In the genomic region with DNA sequence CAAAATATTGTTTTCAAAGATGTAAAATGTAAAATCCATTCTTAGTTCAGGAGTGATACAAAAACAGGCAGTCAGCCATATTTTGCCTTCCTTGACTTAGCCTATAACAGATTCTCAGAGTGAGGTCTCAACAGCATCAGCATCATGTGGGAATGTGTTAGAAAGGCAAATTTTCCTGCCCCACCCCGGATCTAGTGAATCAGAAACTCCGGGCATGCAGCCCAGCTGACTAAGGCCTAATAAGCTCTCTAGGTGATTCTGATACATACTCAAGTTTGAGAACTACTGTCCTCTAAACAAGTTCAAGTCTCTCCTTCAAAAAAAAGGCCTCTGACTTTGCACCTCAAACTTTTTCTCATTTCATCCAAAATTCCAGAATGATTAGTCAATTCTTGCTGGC, we compare ENCODE assay signal across 13 cellular contexts. TPM values are rescaled to one million over a fixed set of nuclear protein-coding genes. Genes with fewer than 3 reads are reported as not detected.
A peak's percentile ranks its signal among the peaks of the same experiment; 100 is the strongest.
DNase-seq lines count a peak whose midpoint lies in the region; ATAC-seq and TF ChIP-seq lines count a peak whose summit lies in the region.
"Had no signal": no experiment of that assay in that cellular context is flagged by ENCODE, and none has a peak within 500 bp of the region (broad histone marks: within the 10 kb centered on the region; RNA-seq: fewer than 3 reads in every experiment).

No MANE protein-coding gene starts in this region.

- no peaks in the 10 kb centered on the region for H3K27me3 Mint-ChIP-seq in activated T-helper 2 cell treated with anti-CD3 and anti-CD28 coated beads, Interferon-gamma antibody, Interleukin-2, Interleukin-4, amounts not matched to agents 10 μg/mL and 5 μg/mL and 100 μg/mL, durations not matched to agents 14 hours and 24 hours and 36 hours (ENCODE audit: low read depth)

- peak overlapping the region; percentile 42 for H3K9ac ChIP-seq in GM23248
- H3K9ac ChIP-seq in SK-N-SH: peak overlapping the region; percentile 4; the same call in 1 of the 2 replicates

- H3K4me1 Mint-ChIP-seq in activated T-helper 2 cell treated with anti-CD3 and anti-CD28 coated beads, Interferon-gamma antibody, Interleukin-2, Interleukin-4, amounts not matched to agents 10 μg/mL and 5 μg/mL and 100 μg/mL, durations not matched to agents 14 hours and 24 hours and 36 hours (ENCODE audit: low read depth): peaks cover 7% of the 10 kb centered on the region

- no peaks in the 10 kb centered on the region for H3K36me3 Mint-ChIP-seq in activated T-helper 2 cell treated with anti-CD3 and anti-CD28 coated beads, Interferon-gamma antibody, Interleukin-2, Interleukin-4, amounts not matched to agents 10 μg/mL and 5 μg/mL and 100 μg/mL, durations not matched to agents 14 hours and 24 hours and 36 hours (ENCODE audit: low read depth)

- H3K4me1 ChIP-seq in GM23248 (ENCODE audit: insufficient read depth) (peaks cover 35% of the 10 kb centered on the region), SK-N-SH (ENCODE audit: control insufficient read depth in 1 of 2, insufficient read depth in 2 of 2, low read depth in 1 of 2, low read length in 1 of 2) (peaks cover 0 to 28% of the 10 kb centered on the region in 2 experiments; a peak in 1 of 4 replicates)

- H3K27me3 ChIP-seq in GM23248 (replicated peaks; ENCODE audit: insufficient read depth) (no peaks in the 10 kb centered on the region), SK-N-SH (ENCODE audit: insufficient read depth) (no peaks in the 10 kb centered on the region)
- H3K27me3 ChIP-seq: vagina had no signal

- TF ChIP-seq RAD21 in SK-N-SH (IDR thresholded peaks at IDR 0.05; ENCODE audit: low read length): no peak

- in situ Hi-C loops in GM23248 (cut with MboI): no loop called here

- TF ChIP-seq EP300 in SK-N-SH (IDR thresholded peaks at IDR 0.05; ENCODE audit: borderline replicate concordance in 1 of 2, low read depth in 1 of 2, low read length in 1 of 2): peak in 1 of 2 experiments; percentile 53; a peak in 1 of 4 replicates

- 0 to 3% methylated on average over 2 of the region's 2 CpGs for WGBS in GM23248 (ENCODE audit: low coverage in 1 of 2, low lambda C conversion rate in 2 of 2, missing lambda C conversion rate in 2 of 2), 2 experiments
- WGBS in SK-N-SH (ENCODE audit: low lambda C conversion rate): 7% methylated on average over 2 of the region's 2 CpGs

- H3K4me3 Mint-ChIP-seq in activated T-helper 2 cell treated with anti-CD3 and anti-CD28 coated beads, Interferon-gamma antibody, Interleukin-2, Interleukin-4, amounts not matched to agents 10 μg/mL and 5 μg/mL and 100 μg/mL, durations not matched to agents 14 hours and 24 hours and 36 hours (ENCODE audit: low read depth): no peak overlapping the region
- H3K4me3 Mint-ChIP-seq: activated CD8-positive, alpha-beta T cell treated with anti-CD3 and anti-CD28 coated beads, Interleukin-2, amount 10 ng/mL, durations not matched to agents 7 days and 5 days had no signal

- H4K20me1 ChIP-seq in GM23248 (ENCODE audit: insufficient read depth) (no peaks in the 10 kb centered on the region), SK-N-SH (ENCODE audit: insufficient read depth) (no peaks in the 10 kb centered on the region)

- CTCF ChIA-PET in SK-N-SH (lab: Yijun Ruan, JAX): no interaction called here

- H3K79me2 ChIP-seq in GM23248 (ENCODE audit: insufficient read depth): no peaks in the 10 kb centered on the region
- no peaks in the 10 kb centered on the region for H3K79me2 ChIP-seq in SK-N-SH (ENCODE audit: insufficient read depth)

- H3K9me3 Mint-ChIP-seq in activated T-helper 2 cell treated with anti-CD3 and anti-CD28 coated beads, Interferon-gamma antibody, Interleukin-2, Interleukin-4, amounts not matched to agents 10 μg/mL and 5 μg/mL and 100 μg/mL, durations not matched to agents 14 hours and 24 hours and 36 hours: no peaks in the 10 kb centered on the region

- H3K4me2 ChIP-seq in GM23248 (ENCODE audit: unreplicated experiment) (peak overlapping the region; percentile 17), SK-N-SH (peak overlapping the region; percentile 40; the same call in 1 of the 2 replicates)

- ATAC-seq in HG03378 (IDR thresholded peaks at IDR 0.05; ENCODE audit: unreplicated experiment): no peak
- ATAC-seq: activated CD8-positive, alpha-beta T cell treated with anti-CD3 and anti-CD28 coated beads, Interleukin-2, amount 10 ng/mL, durations not matched to agents 7 days and 5 days had no signal

- H2AFZ ChIP-seq in GM23248: no peak overlapping the region
- H2AFZ ChIP-seq in SK-N-SH (ENCODE audit: low read depth): 0 out of 2 replicates have a peak overlapping the region, but pooled peaks have one; percentile 4

- no peaks in the 10 kb centered on the region for H3K9me3 ChIP-seq in GM23248 (ENCODE audit: low read depth)
- no peaks in the 10 kb centered on the region for H3K9me3 ChIP-seq in SK-N-SH
- H3K9me3 ChIP-seq: vagina had no signal

- intact Hi-C loops in activated T-helper 2 cell treated with anti-CD3 and anti-CD28 coated beads, Interferon-gamma antibody, Interleukin-2, Interleukin-4, amounts not matched to agents 10 μg/mL and 5 μg/mL and 100 μg/mL, durations not matched to agents 14 hours and 24 hours and 36 hours (cut with micrococcal nuclease): no loop called here

- DNase-seq in GM23248: peak; percentile 99
- no peak for DNase-seq in SK-N-SH
- DNase-seq in fibroblast of pulmonary artery (ENCODE audit: low read depth): peak; percentile 97
- DNase-seq in retinal pigment epithelial cell (ENCODE audit: low read depth): peak; percentile 97
- no peak for DNase-seq in activated T-helper 2 cell treated with anti-CD3 and anti-CD28 coated beads, Interferon-gamma antibody, Interleukin-2, Interleukin-4, amounts not matched to agents 10 μg/mL and 5 μg/mL and 100 μg/mL, durations not matched to agents 14 hours and 24 hours and 36 hours (ENCODE audit: low spot score)
- DNase-seq in NCI-H1092 (lab: John Stamatoyannopoulos, UW): no peak
- DNase-seq in OCI-M1 (lab: John Stamatoyannopoulos, UW): no peak
- DNase-seq: activated CD8-positive, alpha-beta T cell treated with anti-CD3 and anti-CD28 coated beads, Interleukin-2, amount 10 ng/mL, durations not matched to agents 7 days and 5 days; cerebellar nuclear complex; NCI-H1436 had no signal

- H3K36me3 ChIP-seq in GM23248 (ENCODE audit: low read depth) (no peaks in the 10 kb centered on the region), SK-N-SH (replicated peaks in 1 of 2; ENCODE audit: control insufficient read depth in 1 of 2, insufficient read depth in 2 of 2, low read length in 1 of 2) (no peaks in the 10 kb centered on the region)
- H3K36me3 ChIP-seq: vagina had no signal

- H3K27ac ChIP-seq in GM23248 (peak overlapping the region; percentile 82), SK-N-SH (ENCODE audit: low read depth in 2 of 2, low read length in 1 of 2) (peak overlapping the region; percentile 20 to 89; a peak in 3 of 4 replicates)
- H3K27ac ChIP-seq: SK-N-MC, vagina had no signal

- POLR2A ChIA-PET in SK-N-SH (lab: Yijun Ruan, JAX): no interaction called here

- no peak overlapping the region for H3K27ac Mint-ChIP-seq in activated T-helper 2 cell treated with anti-CD3 and anti-CD28 coated beads, Interferon-gamma antibody, Interleukin-2, Interleukin-4, amounts not matched to agents 10 μg/mL and 5 μg/mL and 100 μg/mL, durations not matched to agents 14 hours and 24 hours and 36 hours
- H3K27ac Mint-ChIP-seq: activated CD8-positive, alpha-beta T cell treated with anti-CD3 and anti-CD28 coated beads, Interleukin-2, amount 10 ng/mL, durations not matched to agents 7 days and 5 days had no signal

- H3F3A ChIP-seq in GM23248 (ENCODE audit: insufficient read depth) (peaks cover 53% of the 10 kb centered on the region), SK-N-SH (replicated peaks; ENCODE audit: insufficient read depth) (peaks cover 54% of the 10 kb centered on the region)

- no peak overlapping the region for H3K4me3 ChIP-seq in GM23248
- no peak overlapping the region for H3K4me3 ChIP-seq in SK-N-SH (ENCODE audit: low read depth in 2 of 2, low read length in 1 of 2)
- no peak overlapping the region for H3K4me3 ChIP-seq in fibroblast of pulmonary artery (replicated peaks; ENCODE audit: low read depth, low read length)
- H3K4me3 ChIP-seq in retinal pigment epithelial cell (ENCODE audit: low read length): no peak overlapping the region
- H3K4me3 ChIP-seq: SK-N-MC, vagina had no signal

- no peaks in the 10 kb centered on the region for H3K9me2 ChIP-seq in GM23248 (ENCODE audit: insufficient read depth)
- no peaks in the 10 kb centered on the region for H3K9me2 ChIP-seq in SK-N-SH

- TF ChIP-seq CTCF in SK-N-SH (IDR thresholded peaks at IDR 0.05) (no peak), fibroblast of pulmonary artery (IDR thresholded peaks at IDR 0.05; ENCODE audit: low read length, missing control alignments) (no peak), retinal pigment epithelial cell (conservative IDR thresholded peaks at IDR 0.05; ENCODE audit: low read depth, low read length) (no peak)

TF ChIP-seq in SK-N-SH, 30 proteins besides CTCF, POLR2A, EP300 and RAD21 (continues in another document):
- TF ChIP-seq, protein P1, sequence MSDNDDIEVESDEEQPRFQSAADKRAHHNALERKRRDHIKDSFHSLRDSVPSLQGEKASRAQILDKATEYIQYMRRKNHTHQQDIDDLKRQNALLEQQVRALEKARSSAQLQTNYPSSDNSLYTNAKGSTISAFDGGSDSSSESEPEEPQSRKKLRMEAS (IDR thresholded peaks at IDR 0.05; ENCODE audit: low read depth): peak; percentile 49; the same call in 1 of the 2 replicates
- TF ChIP-seq POLR2AphosphoS5 (IDR thresholded peaks at IDR 0.05; ENCODE audit: low read depth, low read length): no peak
- peak; percentile 21; the same call in 1 of the 2 replicates for TF ChIP-seq MEF2A (IDR thresholded peaks at IDR 0.05; ENCODE audit: borderline replicate concordance, low read depth)
- TF ChIP-seq, protein P2, sequence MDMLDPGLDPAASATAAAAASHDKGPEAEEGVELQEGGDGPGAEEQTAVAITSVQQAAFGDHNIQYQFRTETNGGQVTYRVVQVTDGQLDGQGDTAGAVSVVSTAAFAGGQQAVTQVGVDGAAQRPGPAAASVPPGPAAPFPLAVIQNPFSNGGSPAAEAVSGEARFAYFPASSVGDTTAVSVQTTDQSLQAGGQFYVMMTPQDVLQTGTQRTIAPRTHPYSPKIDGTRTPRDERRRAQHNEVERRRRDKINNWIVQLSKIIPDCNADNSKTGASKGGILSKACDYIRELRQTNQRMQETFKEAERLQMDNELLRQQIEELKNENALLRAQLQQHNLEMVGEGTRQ (IDR thresholded peaks at IDR 0.05; ENCODE audit: borderline replicate concordance, low read depth, low read length): no peak
- peak; percentile 71; the same call in 1 of the 2 replicates for TF ChIP-seq YY1 (IDR thresholded peaks at IDR 0.05; ENCODE audit: low read depth)

RNA-seq across cellular contexts. Expression of a gene that starts 46.9 kb away (rescaled TPM):
- total RNA-seq in GM23248 (2014; rRNA removed; shearing (Covaris generic)): 30.9 and 47.0 TPM in 2 replicates
- polyA plus RNA-seq in GM23248 (2016; fragmentation: Nextera tagmentation; extraction: Ambion mirVana) (76.8 and 88.9 TPM in 2 replicates), SK-N-SH (2012; rRNA removed) (39.9 and 45.6 TPM in 2 replicates)
- polyA plus RNA-seq in SK-N-SH (2012; cell fraction: cytosol; rRNA removed): 37.2 and 40.0 TPM in 2 replicates
- polyA plus RNA-seq in SK-N-SH (2012; cell fraction: nucleus; rRNA removed): 41.2 and 79.0 TPM in 2 replicates
- 269 and 286 TPM in 2 replicates for total RNA-seq in activated T-helper 2 cell treated with anti-CD3 and anti-CD28 coated beads, Interferon-gamma antibody, Interleukin-2, Interleukin-4, amounts not matched to agents 10 μg/mL and 5 μg/mL and 100 μg/mL, durations not matched to agents 14 hours and 24 hours and 36 hours

Comparison
In these comparisons a context has a peak if more than half of its experiments do, and no peak if none do; other contexts are left out.
1. DNase-seq: peak in GM23248 (single experiment), fibroblast of pulmonary artery (single experiment) and retinal pigment epithelial cell (single experiment); none in SK-N-SH (single experiment), activated T-helper 2 cell treated with anti-CD3 and anti-CD28 coated beads, Interferon-gamma antibody, Interleukin-2, Interleukin-4, amounts not matched to agents 10 μg/mL and 5 μg/mL and 100 μg/mL, durations not matched to agents 14 hours and 24 hours and 36 hours (single experiment), NCI-H1092 (single experiment) and OCI-M1 (single experiment).